ENCODE assay signal across 25 cellular contexts in genomic region chr18:48794251-48794970, GRCh38.
DNase-seq lines count a peak whose midpoint lies in the region; ATAC-seq and TF ChIP-seq lines count a peak whose summit lies in the region.
"Had no signal": no experiment of that assay in that cellular context is flagged by ENCODE, and none has a peak within 500 bp of the region (broad histone marks: within the 10 kb centered on the region; RNA-seq: fewer than 3 reads in every experiment).

No MANE protein-coding gene starts in this region.

- H3K4me3 ChIP-seq in endodermal cell (ENCODE audit: low read length) (no peak overlapping the region), osteoblast (ENCODE audit: insufficient read depth, low read length) (no peak overlapping the region), thoracic aorta (no peak overlapping the region)
- H3K4me3 ChIP-seq: left lung, neural progenitor cell, tibial nerve had no signal

- WGBS in endodermal cell (ENCODE audit: insufficient coverage in 1 of 2, insufficient read length in 1 of 2), 2 experiments: 89 to 94% methylated on average over 4 to 10 of the region's 10 CpGs

- H3K9me3 Mint-ChIP-seq in activated T-cell treated with anti-CD3 and anti-CD28 coated beads, Interleukin-2, amount 50 U/mL, for 24 hours: no peaks in the 10 kb centered on the region
- H3K9me3 Mint-ChIP-seq in endodermal cell: no peaks in the 10 kb centered on the region
- H3K9me3 Mint-ChIP-seq: activated CD4-positive, alpha-beta T cell treated with anti-CD3 and anti-CD28 coated beads, Interleukin-2, amount 10 ng/mL, durations not matched to agents 7 days and 5 days; CD4-positive, alpha-beta memory T cell; immature natural killer cell; neural progenitor cell; stimulated activated naive CD8-positive, alpha-beta T cell treated with anti-CD3 and anti-CD28 coated beads, Interleukin-15, Interleukin-2, amounts not matched to agents 100 ng/mL and 50 ng/mL, for 24 hours had no signal

- TF ChIP-seq CTCF in endodermal cell (conservative IDR thresholded peaks at IDR 0.05): no peak
- no peak for TF ChIP-seq CTCF in osteoblast (IDR thresholded peaks at IDR 0.05; ENCODE audit: extremely low read depth, low read depth, low read length)
- no peak for TF ChIP-seq CTCF in thoracic aorta (IDR thresholded peaks at IDR 0.05)

- H3K9me3 ChIP-seq in endodermal cell (ENCODE audit: control insufficient read depth, low read length) (no peaks in the 10 kb centered on the region), osteoblast (ENCODE audit: low read depth, low read length) (no peaks in the 10 kb centered on the region), thoracic aorta (no peaks in the 10 kb centered on the region)
- H3K9me3 ChIP-seq: left lung, tibial nerve had no signal

- H3K4me2 ChIP-seq in osteoblast (ENCODE audit: insufficient read depth, low read length): no peak overlapping the region
- H3K4me2 ChIP-seq: neural progenitor cell had no signal

- H3K27ac Mint-ChIP-seq in activated T-cell treated with anti-CD3 and anti-CD28 coated beads, Interleukin-2, amount 50 U/mL, for 24 hours: no peak overlapping the region
- H3K27ac Mint-ChIP-seq in endodermal cell: no peak overlapping the region
- H3K27ac Mint-ChIP-seq: activated naive CD8-positive, alpha-beta T cell; neural progenitor cell; stimulated activated naive CD8-positive, alpha-beta T cell treated with anti-CD3 and anti-CD28 coated beads, Interleukin-15, Interleukin-2, amounts not matched to agents 100 ng/mL and 50 ng/mL, for 24 hours had no signal

- H3K27me3 ChIP-seq in endodermal cell (ENCODE audit: control insufficient read depth, insufficient read depth, low read length, poor library complexity, severe bottlenecking) (no peaks in the 10 kb centered on the region), osteoblast (ENCODE audit: insufficient read depth, low read length) (no peaks in the 10 kb centered on the region), thoracic aorta (replicated peaks; ENCODE audit: insufficient read depth) (no peaks in the 10 kb centered on the region)
- H3K27me3 ChIP-seq: left lung, neural progenitor cell, tibial nerve had no signal

- H3K36me3 Mint-ChIP-seq in activated T-cell treated with anti-CD3 and anti-CD28 coated beads, Interleukin-2, amount 50 U/mL, for 24 hours (ENCODE audit: low read depth): no peaks in the 10 kb centered on the region
- H3K36me3 Mint-ChIP-seq in endodermal cell (ENCODE audit: low read depth): peaks cover 13% of the 10 kb centered on the region
- H3K36me3 Mint-ChIP-seq: activated naive CD8-positive, alpha-beta T cell; CD4-positive, alpha-beta memory T cell had no signal

- peaks cover 8% of the 10 kb centered on the region for H3K4me1 Mint-ChIP-seq in activated T-cell treated with anti-CD3 and anti-CD28 coated beads, Interleukin-2, amount 50 U/mL, for 24 hours (ENCODE audit: low read depth)
- peaks cover 12% of the 10 kb centered on the region for H3K4me1 Mint-ChIP-seq in endodermal cell
- H3K4me1 Mint-ChIP-seq: activated CD4-positive, alpha-beta T cell treated with anti-CD3 and anti-CD28 coated beads, Interleukin-2, amount 10 ng/mL, durations not matched to agents 7 days and 5 days had no signal

- peak; percentile 18 for DNase-seq in activated T-cell treated with anti-CD3 and anti-CD28 coated beads, Interleukin-2, amount 50 U/mL, for 24 hours
- no peak for DNase-seq in activated T-cell treated with anti-CD3 and anti-CD28 coated beads, Interleukin-2, amount 50 U/mL, for 1 hour
- DNase-seq in endodermal cell: peak; percentile 34
- DNase-seq in osteoblast (ENCODE audit: insufficient read length, low spot score, missing footprints): peak; percentile 66
- DNase-seq in thoracic aorta (ENCODE audit: low spot score): peak; percentile 0
- no peak for DNase-seq in UCSD-AML1 (lab: John Stamatoyannopoulos, UW; ENCODE audit: unreplicated experiment)
- DNase-seq: activated CD4-positive, alpha-beta T cell treated with anti-CD3 and anti-CD28 coated beads, Interleukin-2, amount 10 ng/mL, durations not matched to agents 7 days and 5 days; AML-193; CD4-positive, alpha-beta memory T cell; DMS 273 treated with DMSO at 0.1 percent for 48 hours; effector CD8-positive, alpha-beta T cell; foreskin fibroblast; hippocampal formation; immature natural killer cell; NCI-H524 treated with DMSO at 0.1 percent for 48 hours; stimulated activated CD4-positive, alpha-beta T cell treated with anti-CD3 and anti-CD28 coated beads, Interleukin-4, amount 100 ng/mL, for 4 hours; WERI-Rb-1 had no signal

- no peaks in the 10 kb centered on the region for H3K27me3 Mint-ChIP-seq in activated T-cell treated with anti-CD3 and anti-CD28 coated beads, Interleukin-2, amount 50 U/mL, for 24 hours
- H3K27me3 Mint-ChIP-seq in endodermal cell (ENCODE audit: insufficient read depth): no peaks in the 10 kb centered on the region
- H3K27me3 Mint-ChIP-seq: activated naive CD8-positive, alpha-beta T cell; CD4-positive, alpha-beta memory T cell had no signal

- H3K9ac ChIP-seq in endodermal cell (ENCODE audit: extremely low read depth, low read length, poor library complexity, severe bottlenecking): no peak overlapping the region
- H3K9ac ChIP-seq: neural progenitor cell had no signal

- H3K79me2 ChIP-seq in osteoblast (ENCODE audit: insufficient read depth, low read length): no peaks in the 10 kb centered on the region

- peaks cover 7% of the 10 kb centered on the region for H4K20me1 ChIP-seq in osteoblast (ENCODE audit: insufficient read depth, low read length)

- peaks cover 5% of the 10 kb centered on the region for H3K4me1 ChIP-seq in endodermal cell (ENCODE audit: control insufficient read depth, insufficient read depth, low read length)
- no peaks in the 10 kb centered on the region for H3K4me1 ChIP-seq in osteoblast (ENCODE audit: insufficient read depth, low read length)
- peaks cover 15 to 50% of the 10 kb centered on the region in 2 donors for H3K4me1 ChIP-seq in thoracic aorta (ENCODE audit: control insufficient read depth in 1 of 2, low read depth in 2 of 2)
- H3K4me1 ChIP-seq: neural progenitor cell had no signal

- H3K36me3 ChIP-seq in endodermal cell (ENCODE audit: control insufficient read depth, insufficient read depth, low read length) (no peaks in the 10 kb centered on the region), osteoblast (ENCODE audit: insufficient read depth, low read length) (peaks cover 26% of the 10 kb centered on the region), thoracic aorta (no peaks in the 10 kb centered on the region)
- H3K36me3 ChIP-seq: left lung, neural progenitor cell had no signal

- H2AFZ ChIP-seq in osteoblast (ENCODE audit: low read length): no peak overlapping the region
- H2AFZ ChIP-seq: neural progenitor cell had no signal

- no peak overlapping the region for H3K27ac ChIP-seq in endodermal cell (ENCODE audit: low read depth, low read length)
- no peak overlapping the region for H3K27ac ChIP-seq in osteoblast (ENCODE audit: low read depth, low read length)
- peak overlapping the region in 1 of 2 donors; percentile 15 for H3K27ac ChIP-seq in thoracic aorta
- H3K27ac ChIP-seq: left lung, neural progenitor cell, tibial nerve, WERI-Rb-1 had no signal

- H3K4me3 Mint-ChIP-seq in activated T-cell treated with anti-CD3 and anti-CD28 coated beads, Interleukin-2, amount 50 U/mL, for 24 hours: no peak overlapping the region
- no peak overlapping the region for H3K4me3 Mint-ChIP-seq in endodermal cell
- H3K4me3 Mint-ChIP-seq: activated CD4-positive, alpha-beta T cell treated with anti-CD3 and anti-CD28 coated beads, Interleukin-2, amount 10 ng/mL, durations not matched to agents 7 days and 5 days; activated naive CD8-positive, alpha-beta T cell; CD4-positive, alpha-beta memory T cell; immature natural killer cell; neural progenitor cell; stimulated activated naive CD8-positive, alpha-beta T cell treated with anti-CD3 and anti-CD28 coated beads, Interleukin-15, Interleukin-2, amounts not matched to agents 100 ng/mL and 50 ng/mL, for 24 hours had no signal

- ATAC-seq in thoracic aorta (ENCODE audit: insufficient number of reproducible peaks, low FRiP score, low read depth) (no peak), GM21423 (IDR thresholded peaks at IDR 0.05; ENCODE audit: unreplicated experiment) (no peak), GM21825 (IDR thresholded peaks at IDR 0.05; ENCODE audit: unreplicated experiment) (no peak)
- ATAC-seq: HCT116, left lung had no signal

Comparison
In these comparisons a context has a peak if more than half of its experiments do, and no peak if none do; other contexts are left out.
1. DNase-seq: peak in activated T-cell treated with anti-CD3 and anti-CD28 coated beads, Interleukin-2, amount 50 U/mL, for 24 hours (single experiment), endodermal cell (single experiment), osteoblast (single experiment) and thoracic aorta (single experiment); none in activated T-cell treated with anti-CD3 and anti-CD28 coated beads, Interleukin-2, amount 50 U/mL, for 1 hour (single experiment) and UCSD-AML1 (single experiment).